In the genomic region with DNA sequence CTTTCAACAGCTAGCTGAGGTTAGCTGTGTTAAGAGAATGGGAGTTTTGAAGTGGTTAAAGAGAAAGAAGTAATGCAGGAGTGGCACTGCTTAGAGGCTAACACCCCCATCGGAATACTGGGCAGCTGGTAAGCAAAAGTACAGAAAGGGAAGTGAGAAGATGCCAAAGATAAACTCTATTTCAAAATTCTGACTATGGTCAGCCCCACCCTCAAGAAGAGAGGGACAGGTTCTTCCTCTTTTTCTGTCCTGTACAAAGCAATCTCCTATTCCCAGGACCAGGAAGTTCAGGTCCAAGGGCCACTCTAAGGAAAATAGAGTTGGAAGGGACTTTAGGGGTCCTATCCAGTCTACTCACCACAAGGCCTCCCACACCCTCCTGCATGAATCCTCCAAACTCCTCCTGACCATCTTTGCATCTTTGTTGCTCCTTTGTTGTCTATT, we compare ENCODE assay signal across 8 cellular contexts. TPM values are rescaled to one million over a fixed set of nuclear protein-coding genes. Genes with fewer than 3 reads are reported as not detected.
DNase-seq lines count a peak whose midpoint lies in the region; ATAC-seq, FAIRE-seq and TF ChIP-seq lines count a peak whose summit lies in the region.

No MANE protein-coding gene starts in this region.

- no peaks in the 10 kb centered on the region for H3K27me3 ChIP-seq in DND-41 (ENCODE audit: insufficient read depth, low read length, poor library complexity)
- no peaks in the 10 kb centered on the region for H3K27me3 ChIP-seq in prostate gland (replicated peaks; ENCODE audit: insufficient read depth)

- no peak overlapping the region for H3K27ac ChIP-seq in DND-41 (ENCODE audit: low read length)
- no peak overlapping the region for H3K27ac ChIP-seq in prostate gland

- H3K36me3 ChIP-seq in DND-41 (ENCODE audit: insufficient read depth, low read length): no peaks in the 10 kb centered on the region
- no peaks in the 10 kb centered on the region for H3K36me3 ChIP-seq in prostate gland

- no peak overlapping the region for H3K4me3 ChIP-seq in DND-41 (ENCODE audit: low read depth in 1 of 2, low read length in 2 of 2)
- no peak overlapping the region for H3K4me3 ChIP-seq in prostate gland

- no peaks in the 10 kb centered on the region for H3K4me1 ChIP-seq in DND-41 (ENCODE audit: insufficient read depth, low read length)
- no peaks in the 10 kb centered on the region for H3K4me1 ChIP-seq in prostate gland (replicated peaks)

- DNase-seq in DND-41 (no peak), prostate gland (ENCODE audit: low spot score) (no peak), ACHN (no peak), NCI-H1092 treated with DMSO at 0.1 percent for 48 hours (lab: John Stamatoyannopoulos, UW) (no peak), urothelium cell line (ENCODE audit: low spot score) (no peak)
- peak; percentile 1 for DNase-seq in central memory CD4-positive, alpha-beta T cell

- no peak overlapping the region for H3K9ac ChIP-seq in DND-41 (ENCODE audit: low read depth, low read length)

- no peaks in the 10 kb centered on the region for H4K20me1 ChIP-seq in DND-41 (ENCODE audit: insufficient read depth, low read length)

- H3K9me3 ChIP-seq in DND-41 (ENCODE audit: insufficient read depth, low read length, severe bottlenecking) (no peaks in the 10 kb centered on the region), prostate gland (no peaks in the 10 kb centered on the region)

- FAIRE-seq in urothelium cell line (lab: Jason Lieb, UNC): no peak

- no peak for TF ChIP-seq POLR2A in prostate gland (IDR thresholded peaks at IDR 0.05)

- in situ Hi-C loops in ACHN (cut with HindIII; ENCODE audit: low pct_ligation_motif_present, low pct_unique_long_range_greater_than_20kb, low sequenced_read_pairs): no loop called here

- intact Hi-C loops in prostate gland (cut with DNase I): no loop called here

- no peaks in the 10 kb centered on the region for H3K79me2 ChIP-seq in DND-41 (ENCODE audit: insufficient read depth, low read length)

- TF ChIP-seq CTCF in DND-41 (IDR thresholded peaks at IDR 0.05; ENCODE audit: borderline replicate concordance, extremely low read depth, low read length, poor library complexity, severe bottlenecking): no peak
- TF ChIP-seq CTCF in prostate gland (IDR thresholded peaks at IDR 0.05): no peak

- WGBS in prostate gland: 71% methylated on average over 1 of the region's 1 CpG

- H3K4me2 ChIP-seq in DND-41 (ENCODE audit: insufficient read depth, low read length): no peak overlapping the region

- ATAC-seq in DND-41 (ENCODE audit: insufficient read depth, low read depth) (peak; percentile 79), GM19463 (IDR thresholded peaks at IDR 0.05; ENCODE audit: unreplicated experiment) (peak; percentile 89), HG03460 (IDR thresholded peaks at IDR 0.05; ENCODE audit: unreplicated experiment) (peak; percentile 91)

- no peak overlapping the region for H2AFZ ChIP-seq in DND-41 (ENCODE audit: low read depth, low read length)

RNA-seq across cellular contexts. Expression of gene JAK2, which starts 45.9 kb away (rescaled TPM):
- 10 to 100 TPM in 1 of 2 donors, 1 to 10 TPM in 1; 8.6 to 13.9 TPM for total RNA-seq in prostate gland
